Comparison of ENCODE assay signal across 21 cellular contexts in genomic region chr21:38818336-38818723, GRCh38. TPM values are rescaled to one million over a fixed set of nuclear protein-coding genes. Genes with fewer than 3 reads are reported as not detected.
DNase-seq lines count a peak whose midpoint lies in the region; ATAC-seq and TF ChIP-seq lines count a peak whose summit lies in the region.
"Had no signal": no experiment of that assay in that cellular context is flagged by ENCODE, and none has a peak within 500 bp of the region (broad histone marks: within the 10 kb centered on the region; RNA-seq: fewer than 3 reads in every experiment).

No MANE protein-coding gene starts in this region.

- H3K27me3 ChIP-seq in Peyer's patch: no peaks in the 10 kb centered on the region
- H3K27me3 ChIP-seq in gastroesophageal sphincter: no peaks in the 10 kb centered on the region
- no peaks in the 10 kb centered on the region for H3K27me3 ChIP-seq in psoas muscle (ENCODE audit: insufficient read depth in 3 of 3, low read length in 2 of 3)
- H3K27me3 ChIP-seq in upper lobe of right lung: no peaks in the 10 kb centered on the region

- H3K9me3 ChIP-seq in Peyer's patch (no peaks in the 10 kb centered on the region), gastroesophageal sphincter (no peaks in the 10 kb centered on the region), psoas muscle (no peaks in the 10 kb centered on the region), upper lobe of right lung (no peaks in the 10 kb centered on the region)

- H3K4me3 ChIP-seq in Peyer's patch (no peak overlapping the region), gastroesophageal sphincter (no peak overlapping the region), psoas muscle (no peak overlapping the region), upper lobe of right lung (no peak overlapping the region)
- H3K4me3 ChIP-seq: K562 had no signal

- TF ChIP-seq POLR2A in Peyer's patch (IDR thresholded peaks at IDR 0.05) (no peak), gastroesophageal sphincter (IDR thresholded peaks at IDR 0.05) (no peak)

- no peak for DNase-seq in Peyer's patch
- DNase-seq in psoas muscle: no peak
- DNase-seq in upper lobe of right lung: no peak
- DNase-seq in NCI-H1048 (lab: John Stamatoyannopoulos, UW): no peak
- DNase-seq in NOMO-1 (lab: John Stamatoyannopoulos, UW; ENCODE audit: unreplicated experiment in 2 of 2): no peak
- no peak for DNase-seq in DMS114 treated with DMSO at 0.1 percent for 48 hours (lab: John Stamatoyannopoulos, UW; ENCODE audit: unreplicated experiment)
- DNase-seq: activated CD8-positive, alpha-beta T cell treated with anti-CD3 and anti-CD28 coated beads, Interleukin-2, amount 10 ng/mL, durations not matched to agents 7 days and 5 days; activated naive CD4-positive, alpha-beta T cell treated with anti-CD3 and anti-CD28 coated beads, Interleukin-2, amount 50 U/mL, for 16 hours; activated T-cell treated with anti-CD3 and anti-CD28 coated beads, Interleukin-2, amount 50 U/mL, for 4 hours; AML-193; H7; MV-4-11; NCI-H187 treated with DMSO at 0.1 percent for 48 hours; SHP77; stimulated activated CD4-positive, alpha-beta T cell treated with anti-CD3 and anti-CD28 coated beads, Interleukin-15, amount 100 ng/mL, for 24 hours; T-helper 1 cell had no signal

- WGBS in gastroesophageal sphincter (ENCODE audit: low coverage in 1 of 2), 2 donors: 83% methylated on average over 1 of the region's 10 CpGs; no CpG with 5 or more reads in 1 of the 2 donors
- 94 to 95% (median 94%) methylated on average over 10 of the region's 10 CpGs for WGBS in psoas muscle, 3 donors

- TF ChIP-seq CTCF in Peyer's patch (IDR thresholded peaks at IDR 0.05) (no peak), gastroesophageal sphincter (IDR thresholded peaks at IDR 0.05) (no peak), psoas muscle (IDR thresholded peaks at IDR 0.05) (no peak), upper lobe of right lung (IDR thresholded peaks at IDR 0.05) (no peak)

- intact Hi-C loops in psoas muscle (cut with DNase I) (no loop called here), upper lobe of right lung (cut with DNase I) (loop anchor here (10.0 kb wide), 3 partner anchors 84 to 306 kb away; no protein-coding TSS in a partner anchor)

- H3K27ac ChIP-seq in Peyer's patch (peak overlapping the region in 3 of 4 donors; percentile 64 to 83 (median 82)), gastroesophageal sphincter (peak overlapping the region in 3 of 4 donors; percentile 53 to 77 (median 66)), psoas muscle (peak overlapping the region; percentile 52), upper lobe of right lung (peak overlapping the region; percentile 11)

- peaks cover 0 to 85% (median 3%) of the 10 kb centered on the region in 4 donors for H3K4me1 ChIP-seq in Peyer's patch
- peaks cover 2 to 77% (median 7%) of the 10 kb centered on the region in 3 donors for H3K4me1 ChIP-seq in gastroesophageal sphincter
- peaks cover 33% of the 10 kb centered on the region for H3K4me1 ChIP-seq in psoas muscle
- H3K4me1 ChIP-seq in upper lobe of right lung: peaks cover 65% of the 10 kb centered on the region

- peaks cover 0 to 97% (median 4%) of the 10 kb centered on the region in 3 donors for H3K36me3 ChIP-seq in Peyer's patch
- peaks cover 0 to 96% of the 10 kb centered on the region in 2 donors for H3K36me3 ChIP-seq in gastroesophageal sphincter
- H3K36me3 ChIP-seq in psoas muscle (ENCODE audit: insufficient read depth in 1 of 2, low read depth in 1 of 2): peaks cover 30 to 98% of the 10 kb centered on the region in 2 donors
- peaks cover 98% of the 10 kb centered on the region for H3K36me3 ChIP-seq in upper lobe of right lung

- ATAC-seq in gastroesophageal sphincter (no peak), psoas muscle (no peak), upper lobe of right lung (no peak), GM19395 (IDR thresholded peaks at IDR 0.05; ENCODE audit: unreplicated experiment) (no peak)
- ATAC-seq: activated CD8-positive, alpha-beta T cell treated with anti-CD3 and anti-CD28 coated beads, Interleukin-2, amount 10 ng/mL, durations not matched to agents 7 days and 5 days; activated T-cell treated with anti-CD3 and anti-CD28 coated beads, Interleukin-2, amount 50 U/mL, for 4 hours; K562; stimulated activated memory B cell treated with anti-CD40 and anti-IgM and Interleukin-4, amounts not matched to agents 10 μg/mL and 1 μg/mL and 100 μg/mL, for 72 hours; WTC11 had no signal

- TF ChIP-seq EP300 in gastroesophageal sphincter (IDR thresholded peaks at IDR 0.05): no peak

RNA-seq across cellular contexts. Expression of gene ETS2, which starts 12.6 kb away (rescaled TPM):
- total RNA-seq in Peyer's patch (100 to 1,000 TPM; 127 to 186 (median 147) TPM), gastroesophageal sphincter (100 to 1,000 TPM in 1 of 4 donors, 10 to 100 TPM in 3; 50.9 to 169 (median 63.5) TPM), psoas muscle (100 to 1,000 TPM in 1 of 4 donors, 10 to 100 TPM in 3; 37.0 to 494 (median 96.6) TPM), upper lobe of right lung (195 TPM)
- polyA plus RNA-seq in psoas muscle: 100 to 1,000 TPM in 1 of 3 donors, 10 to 100 TPM in 2; 43.4 to 115 (median 57.8) TPM

Comparison
In these comparisons a context has a peak if more than half of its experiments do, and no peak if none do; other contexts are left out.
1. H3K27ac ChIP-seq: peak in every context shown above with its lines; median percentile 82 in Peyer's patch; 66 in gastroesophageal sphincter; 52 in psoas muscle; 11 in upper lobe of right lung.